ENCODE assay signal across 8 cellular contexts in genomic region chr19:47745010-47745901, GRCh38. TPM values are rescaled to one million over a fixed set of nuclear protein-coding genes. Genes with fewer than 3 reads are reported as not detected.
DNase-seq lines count a peak whose midpoint lies in the region; ATAC-seq and TF ChIP-seq lines count a peak whose summit lies in the region.

Gene NOP53 (plus strand): TSS chr19:47745546. CDS start chr19:47745560, 14 bp downstream.

- H3K36me3 Mint-ChIP-seq in nephron (ENCODE audit: low read depth) = peaks cover 22% of the 10 kb centered on the region

- H3K27me3 Mint-ChIP-seq in nephron (ENCODE audit: low read depth) = peaks cover 8% of the 10 kb centered on the region

- no peaks in the 10 kb centered on the region for H3K4me1 ChIP-seq in MM.1S (ENCODE audit: low read length)

- H3K36me3 ChIP-seq in H7 (replicated peaks; ENCODE audit: control insufficient read depth, insufficient read depth, low read length) (peaks cover 17% of the 10 kb centered on the region), MM.1S (replicated peaks; ENCODE audit: insufficient read depth, low read length) (peaks cover 3% of the 10 kb centered on the region; the same call in 1 of the 2 replicates)

- no peaks in the 10 kb centered on the region for H3K9me3 ChIP-seq in MM.1S (replicated peaks; ENCODE audit: insufficient read depth, low read length)

- peak within 1 kb of the TSS; percentile 85 for H2AFZ ChIP-seq in MM.1S (ENCODE audit: low read length)

- H3K27ac Mint-ChIP-seq in nephron = peak within 1 kb of the TSS; percentile 96 to 99 (median 97)

- peak within 1 kb of the TSS; percentile 98 for H3K9ac ChIP-seq in MM.1S (ENCODE audit: low read length)

- H3K4me1 Mint-ChIP-seq in nephron = peaks cover 24% of the 10 kb centered on the region

- H3K27ac ChIP-seq in MM.1S (ENCODE audit: low read length) = peak within 1 kb of the TSS; percentile 84

- peak within 1 kb of the TSS; percentile 71 for H3K4me3 ChIP-seq in H7 (ENCODE audit: insufficient read depth, low read depth, low read length)
- H3K4me3 ChIP-seq in MM.1S (ENCODE audit: low read length) = peak within 1 kb of the TSS; percentile 97
- H3K4me3 ChIP-seq in fibroblast of pulmonary artery (replicated peaks; ENCODE audit: low read depth, low read length) = peak within 1 kb of the TSS; percentile 83

- DNase-seq in EH (ENCODE audit: low read depth) (peak; percentile 97), H7 (peak; percentile 97), MM.1S (peak; percentile 95), SHP77 treated with DMSO at 0.1 percent for 48 hours (lab: John Stamatoyannopoulos, UW) (peak; percentile 86), fibroblast of pulmonary artery (ENCODE audit: low read depth) (peak; percentile 98)
- peak; percentile 91 for DNase-seq in activated effector memory CD4-positive, alpha-beta T cell treated with Interleukin-2 at 50 U/mL for 16 hours
- peak; percentile 96 for DNase-seq in stimulated activated naive CD8-positive, alpha-beta T cell treated with anti-CD3 and anti-CD28 coated beads, Interleukin-15, Interleukin-2, amounts not matched to agents 100 U/mL and 50 U/mL, for 24 hours

- H3K9me3 Mint-ChIP-seq in nephron = no peaks in the 10 kb centered on the region

- H3K4me2 ChIP-seq in MM.1S (ENCODE audit: low read depth, low read length) = peak within 1 kb of the TSS; percentile 59; the same call in 1 of the 2 replicates

- no peaks in the 10 kb centered on the region for H3F3A ChIP-seq in MM.1S (ENCODE audit: insufficient read depth, low read length)

- H3K9me2 ChIP-seq in MM.1S (replicated peaks; ENCODE audit: insufficient read depth, low read length) = no peaks in the 10 kb centered on the region

- peak within 1 kb of the TSS; percentile 96 to 99 (median 98) for H3K4me3 Mint-ChIP-seq in nephron

- H4K20me1 ChIP-seq in MM.1S (ENCODE audit: insufficient read depth, low read length) = 0 out of 2 replicates have a peak, but pooled peaks cover 3% of the 10 kb centered on the region

- H3K27me3 ChIP-seq in H7 (ENCODE audit: control insufficient read depth, insufficient read depth, low read length) = no peaks in the 10 kb centered on the region
- H3K27me3 ChIP-seq in MM.1S (replicated peaks; ENCODE audit: insufficient read depth, low read length) = no peaks in the 10 kb centered on the region; the same call in 1 of the 2 replicates

- H3K79me2 ChIP-seq in MM.1S (ENCODE audit: low read length) = peaks cover 42% of the 10 kb centered on the region

- TF ChIP-seq CTCF in MM.1S (IDR thresholded peaks at IDR 0.05; ENCODE audit: low read length) (no peak), fibroblast of pulmonary artery (IDR thresholded peaks at IDR 0.05; ENCODE audit: low read length, missing control alignments) (no peak), nephron (IDR thresholded peaks at IDR 0.05; ENCODE audit: unreplicated experiment in 3 of 3) (no peak)

- peak; percentile 70 for ATAC-seq in stimulated activated naive CD8-positive, alpha-beta T cell treated with anti-CD3 and anti-CD28 coated beads, Interleukin-15, Interleukin-2, amounts not matched to agents 100 U/mL and 50 U/mL, for 24 hours

RNA-seq across cellular contexts. Expression of gene NOP53, which starts in this region (rescaled TPM):
- total RNA-seq in H7 (2014; rRNA removed; shearing (Covaris generic)) = 155 and 167 TPM in 2 replicates

Comparison
In these comparisons a context has a peak if more than half of its experiments do, and no peak if none do; other contexts are left out.
1. Peak in every context shown above with its lines: DNase-seq, ATAC-seq, H3K4me3 ChIP-seq and H3K27ac ChIP-seq.